8 cellular contexts compared by ENCODE assay signal in the genomic region with DNA sequence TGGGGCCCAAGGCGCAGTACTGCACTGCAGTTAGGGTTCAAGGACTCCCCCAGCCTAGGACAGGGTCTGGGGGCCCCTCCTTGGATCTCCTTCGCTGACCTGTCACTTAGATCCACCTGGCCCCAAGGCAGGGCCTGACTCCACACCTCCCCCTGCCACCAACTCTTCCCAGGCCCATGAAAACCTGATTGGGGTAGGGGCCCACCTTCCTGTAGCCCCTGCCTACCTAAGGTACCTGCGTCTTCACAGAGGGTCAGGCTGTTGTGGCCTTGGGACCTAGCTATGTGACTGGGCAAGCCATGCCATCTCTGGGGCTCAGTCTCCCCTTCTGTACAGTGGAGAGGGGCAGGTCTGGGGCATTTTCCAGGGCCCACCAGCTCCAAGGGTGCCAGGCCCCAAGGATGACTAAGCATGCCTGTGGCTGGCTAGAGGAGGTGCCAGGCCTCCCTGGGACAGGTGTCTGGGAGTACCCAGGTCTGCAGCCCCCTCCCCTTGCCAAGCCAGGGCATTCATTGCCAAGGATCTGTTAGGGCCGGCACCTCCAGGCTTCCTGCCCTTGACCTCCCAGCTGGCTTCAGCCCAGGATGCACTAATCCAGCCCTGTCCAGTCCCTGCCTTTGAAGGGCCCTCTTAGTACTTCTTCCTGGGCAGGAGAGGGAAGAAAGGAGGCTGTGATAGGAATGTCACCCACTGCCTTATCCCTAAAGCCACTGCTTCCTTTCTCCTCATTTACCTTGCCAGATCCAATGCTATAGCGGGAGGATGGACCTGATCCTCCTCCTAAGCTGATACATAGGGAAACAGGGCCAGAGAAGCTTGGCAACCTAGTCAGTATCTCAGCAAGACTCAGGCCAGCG. TPM values are rescaled to one million over a fixed set of nuclear protein-coding genes. Genes with fewer than 3 reads are reported as not detected.
A peak's percentile ranks its signal among the peaks of the same experiment; 100 is the strongest.
DNase-seq lines count a peak whose midpoint lies in the region; ATAC-seq and TF ChIP-seq lines count a peak whose summit lies in the region.

No MANE protein-coding gene starts in this region.

- 61 to 73% methylated on average over 5 of the region's 6 CpGs for WGBS in thyroid gland, 2 donors

- ATAC-seq in HG02759 (IDR thresholded peaks at IDR 0.05; ENCODE audit: unreplicated experiment) (no peak), HG03039 (IDR thresholded peaks at IDR 0.05; ENCODE audit: unreplicated experiment) (no peak)

- H3K4me1 ChIP-seq in adipocyte (ENCODE audit: control insufficient read depth, insufficient read depth, low read length) (peaks cover 17% of the 10 kb centered on the region), thyroid gland (peaks cover 13 to 22% of the 10 kb centered on the region in 2 donors)

- H3K36me3 ChIP-seq in adipocyte (ENCODE audit: control insufficient read depth, insufficient read depth, low read length, severe bottlenecking) (peaks cover 10% of the 10 kb centered on the region), thyroid gland (no peaks in the 10 kb centered on the region)

- H3K27me3 Mint-ChIP-seq in activated CD4-positive, alpha-beta T cell treated with anti-CD3 and anti-CD28 coated beads, Interleukin-2, amount 10 ng/mL, durations not matched to agents 24 days and 14 days = no peaks in the 10 kb centered on the region
- H3K27me3 Mint-ChIP-seq in immature natural killer cell (ENCODE audit: low read depth in 3 of 3) = peaks cover 0 to 5% (median 0%) of the 10 kb centered on the region in 3 donors

- no peak for TF ChIP-seq CTCF in thyroid gland (IDR thresholded peaks at IDR 0.05)

- H3K9ac ChIP-seq in adipocyte (ENCODE audit: low read length) = peak overlapping the region; percentile 88

- peak overlapping the region; percentile 89 for H3K27ac Mint-ChIP-seq in activated CD4-positive, alpha-beta T cell treated with anti-CD3 and anti-CD28 coated beads, Interleukin-2, amount 10 ng/mL, durations not matched to agents 24 days and 14 days
- H3K27ac Mint-ChIP-seq in immature natural killer cell = peak overlapping the region in 5 of 6 donors; percentile 55 to 86 (median 77)

- no peak for TF ChIP-seq POLR2A in thyroid gland (IDR thresholded peaks at IDR 0.05)

- peaks cover 17% of the 10 kb centered on the region for H3K4me1 Mint-ChIP-seq in activated CD4-positive, alpha-beta T cell treated with anti-CD3 and anti-CD28 coated beads, Interleukin-2, amount 10 ng/mL, durations not matched to agents 24 days and 14 days
- H3K4me1 Mint-ChIP-seq in immature natural killer cell = peaks cover 0 to 16% of the 10 kb centered on the region in 2 donors

- peaks cover 8% of the 10 kb centered on the region for H3K36me3 Mint-ChIP-seq in activated CD4-positive, alpha-beta T cell treated with anti-CD3 and anti-CD28 coated beads, Interleukin-2, amount 10 ng/mL, durations not matched to agents 24 days and 14 days (ENCODE audit: low read depth)
- H3K36me3 Mint-ChIP-seq in immature natural killer cell = peaks cover 0 to 10% (median 10%) of the 10 kb centered on the region in 3 donors

- H3K9me3 Mint-ChIP-seq in activated CD4-positive, alpha-beta T cell treated with anti-CD3 and anti-CD28 coated beads, Interleukin-2, amount 10 ng/mL, durations not matched to agents 24 days and 14 days = no peaks in the 10 kb centered on the region
- H3K9me3 Mint-ChIP-seq in immature natural killer cell = no peaks in the 10 kb centered on the region

- peak overlapping the region in 2 of 3 donors; percentile 11 to 48 for H3K27ac ChIP-seq in thyroid gland

- H3K4me3 Mint-ChIP-seq in activated CD4-positive, alpha-beta T cell treated with anti-CD3 and anti-CD28 coated beads, Interleukin-2, amount 10 ng/mL, durations not matched to agents 24 days and 14 days = peak overlapping the region; percentile 87
- peak overlapping the region; percentile 75 to 86 (median 79) for H3K4me3 Mint-ChIP-seq in immature natural killer cell

- intact Hi-C loops in activated CD4-positive, alpha-beta T cell treated with anti-CD3 and anti-CD28 coated beads, Interleukin-2, amount 10 ng/mL, durations not matched to agents 24 days and 14 days (cut with micrococcal nuclease) = loop anchor here (5.0 kb wide), 1 partner anchor 367 kb away; a partner anchor contains a TSS
- intact Hi-C loops in thyroid gland (cut with DNase I) = no loop called here

- no peaks in the 10 kb centered on the region for H3K27me3 ChIP-seq in adipocyte (replicated peaks; ENCODE audit: control insufficient read depth, insufficient read depth, low read length)
- H3K27me3 ChIP-seq in thyroid gland = no peaks in the 10 kb centered on the region

- H3K4me3 ChIP-seq in adipocyte (ENCODE audit: low read length) = peak overlapping the region; percentile 84
- H3K4me3 ChIP-seq in thyroid gland (replicated peaks in 1 of 3) = peak overlapping the region in 1 of 3 donors; percentile 84

- DNase-seq in activated CD4-positive, alpha-beta T cell treated with anti-CD3 and anti-CD28 coated beads, Interleukin-2, amount 10 ng/mL, durations not matched to agents 24 days and 14 days = no peak
- DNase-seq in activated CD4-positive, alpha-beta T cell treated with anti-CD3 and anti-CD28 coated beads for 48 hours = no peak
- DNase-seq in adipocyte (ENCODE audit: low read depth) (no peak), immature natural killer cell (no peak), thyroid gland (peak; percentile 60 to 68)
- DNase-seq in effector CD4-positive, alpha-beta T cell = no peak

- H3K9me3 ChIP-seq in adipocyte (ENCODE audit: control insufficient read depth, low read length) (no peaks in the 10 kb centered on the region), thyroid gland (no peaks in the 10 kb centered on the region)

RNA-seq across cellular contexts. Expression of a gene that starts 1.3 kb away (rescaled TPM):
- 25.3 and 26.3 TPM in 2 replicates for total RNA-seq in activated CD4-positive, alpha-beta T cell treated with anti-CD3 and anti-CD28 coated beads, Interleukin-2, amount 10 ng/mL, durations not matched to agents 24 days and 14 days
- polyA plus RNA-seq in immature natural killer cell = 10 to 100 TPM in 2 of 3 donors, 1 to 10 TPM in 1; 8.2 to 38.1 (median 18.8) TPM
- total RNA-seq in thyroid gland = 10 to 100 TPM; 16.7 to 32.8 (median 21.5) TPM

RNA-seq across cellular contexts. Expression of a gene that starts 57.0 kb away (rescaled TPM):
- not detected in 2 replicates for total RNA-seq in activated CD4-positive, alpha-beta T cell treated with anti-CD3 and anti-CD28 coated beads, Interleukin-2, amount 10 ng/mL, durations not matched to agents 24 days and 14 days
- not detected for polyA plus RNA-seq in immature natural killer cell
- total RNA-seq in thyroid gland = 10 to 100 TPM; 29.0 to 65.7 (median 50.8) TPM

Comparison
In these comparisons a context has a peak if more than half of its experiments do, and no peak if none do; other contexts are left out.
1. DNase-seq: peak in thyroid gland (2 of 2); none in activated CD4-positive, alpha-beta T cell treated with anti-CD3 and anti-CD28 coated beads, Interleukin-2, amount 10 ng/mL, durations not matched to agents 24 days and 14 days (single experiment), activated CD4-positive, alpha-beta T cell treated with anti-CD3 and anti-CD28 coated beads for 48 hours (single experiment), adipocyte (single experiment), immature natural killer cell (0 of 3) and effector CD4-positive, alpha-beta T cell (single experiment).
2. RNA of a gene that starts 57.0 kb away (total RNA-seq): 29.0 to 65.7 TPM in thyroid gland; not detected in activated CD4-positive, alpha-beta T cell treated with anti-CD3 and anti-CD28 coated beads, Interleukin-2, amount 10 ng/mL, durations not matched to agents 24 days and 14 days; every median in the first group is over 10 times any median in the second.